1 cellular context compared by ENCODE assay signal in the genomic region with DNA sequence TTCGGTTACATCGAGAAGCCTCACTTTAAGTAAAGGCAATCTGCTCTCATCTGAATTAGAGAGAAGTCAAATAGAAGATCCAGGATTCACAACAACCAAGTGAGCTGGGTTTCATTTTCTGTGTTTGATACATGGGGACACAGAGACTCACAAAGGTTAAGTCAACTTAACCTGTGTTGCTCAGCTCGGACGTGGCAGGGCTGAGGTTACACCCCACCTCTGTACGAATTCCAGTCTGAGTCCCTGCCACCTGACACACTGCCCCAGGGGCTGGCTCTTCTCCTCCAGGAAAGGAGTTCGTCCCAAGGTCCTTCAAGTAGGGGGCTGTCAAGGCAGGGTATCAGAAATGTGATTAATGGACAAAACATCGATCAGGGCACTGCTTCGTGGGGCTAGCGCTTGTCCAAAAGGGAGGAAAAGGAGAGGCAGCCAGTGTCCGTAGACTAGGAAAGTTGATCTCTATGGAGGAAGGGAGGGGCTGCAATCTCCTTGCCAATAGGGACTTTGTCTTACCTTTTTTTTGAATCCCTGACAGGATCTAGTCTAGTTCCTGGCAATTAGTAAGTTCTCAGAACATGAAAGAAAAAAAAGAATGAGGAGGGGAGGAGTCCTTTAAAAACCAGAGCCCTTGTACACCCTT.
TF ChIP-seq lines count a peak whose summit lies in the region.

No MANE protein-coding gene starts in this region.

TF ChIP-seq in WTC11, 78 proteins besides CTCF, POLR2A, EP300 and RAD21 (continued from another document):
- no peak for TF ChIP-seq EMX1 (CRISPR knock-in tag; IDR thresholded peaks at IDR 0.05)
- TF ChIP-seq, protein P1, sequence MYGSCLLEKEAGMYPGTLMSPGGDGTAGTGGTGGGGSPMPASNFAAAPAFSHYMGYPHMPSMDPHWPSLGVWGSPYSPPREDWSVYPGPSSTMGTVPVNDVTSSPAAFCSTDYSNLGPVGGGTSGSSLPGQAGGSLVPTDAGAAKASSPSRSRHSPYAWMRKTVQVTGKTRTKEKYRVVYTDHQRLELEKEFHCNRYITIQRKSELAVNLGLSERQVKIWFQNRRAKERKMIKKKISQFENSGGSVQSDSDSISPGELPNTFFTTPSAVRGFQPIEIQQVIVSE (CRISPR knock-in tag; IDR thresholded peaks at IDR 0.05; ENCODE audit: borderline replicate concordance): no peak
